ENCODE assay signal across 1 cellular context in genomic region chr11:134476435-134477021, GRCh38.
TF ChIP-seq lines count a peak whose summit lies in the region.

No MANE protein-coding gene starts in this region.

TF ChIP-seq in HCT116, 20 proteins besides CTCF, POLR2A, EP300 and RAD21 (continued from another document):
- peak; percentile 76 for TF ChIP-seq REST (IDR thresholded peaks at IDR 0.05; ENCODE audit: low read depth)
- no peak for TF ChIP-seq POLR2AphosphoS5 (IDR thresholded peaks at IDR 0.05; ENCODE audit: low read depth, low read length)
- TF ChIP-seq SP1 (IDR thresholded peaks at IDR 0.05; ENCODE audit: low read depth), result no peak
